In the genomic region with DNA sequence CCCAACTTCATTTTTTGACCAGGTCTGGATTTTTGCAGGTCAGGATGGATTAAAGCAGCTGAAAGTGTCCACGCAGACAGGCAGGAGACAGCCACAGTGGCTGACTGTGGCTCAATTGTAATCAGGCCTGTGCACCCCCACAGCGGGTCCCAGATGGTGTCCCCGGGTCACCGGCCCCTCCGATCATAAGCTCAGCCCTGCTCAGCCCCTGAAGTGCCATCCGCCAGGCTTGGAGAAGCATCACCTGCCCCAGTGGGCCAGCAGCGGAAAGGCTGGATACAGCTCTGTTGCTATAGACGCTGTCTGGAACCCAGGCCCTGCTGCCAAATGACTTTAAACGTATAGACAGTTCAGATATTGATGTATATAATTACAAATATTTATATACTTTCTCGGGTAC, we compare ENCODE assay signal across 16 cellular contexts.
"Had no signal": no experiment of that assay in that cellular context is flagged by ENCODE, and none has a peak within 500 bp of the region (broad histone marks: within the 10 kb centered on the region; RNA-seq: fewer than 3 reads in every experiment).

No MANE protein-coding gene starts in this region.

- H3K4me1 ChIP-seq: ascending aorta, esophagus muscularis mucosa had no signal

- H3K9me3 ChIP-seq: ascending aorta, esophagus muscularis mucosa, SK-N-SH had no signal

- H3K9me3 Mint-ChIP-seq: activated B cell treated with CpG ODN at 0.5 μM for 24 hours; activated T-helper 2 cell treated with anti-CD3 and anti-CD28 coated beads, Interferon-gamma antibody, Interleukin-2, Interleukin-4, amounts not matched to agents 10 μg/mL and 5 μg/mL and 100 μg/mL, durations not matched to agents 14 hours and 24 hours and 36 hours; memory B cell; natural killer cell; stimulated activated effector memory CD8-positive, alpha-beta T cell treated with anti-CD3 and anti-CD28 coated beads, Interleukin-12 subunit alpha, Interleukin-12 subunit beta, amount 100 ng/mL, for 72 hours had no signal

- H3K36me3 Mint-ChIP-seq: activated naive CD8-positive, alpha-beta T cell; natural killer cell; stimulated activated effector memory CD8-positive, alpha-beta T cell treated with anti-CD3 and anti-CD28 coated beads, Interleukin-12 subunit alpha, Interleukin-12 subunit beta, amount 100 ng/mL, for 72 hours had no signal

- H3K27me3 ChIP-seq: ascending aorta had no signal

- H3K27ac Mint-ChIP-seq: activated B cell treated with CpG ODN at 0.5 μM for 24 hours; activated naive CD8-positive, alpha-beta T cell; activated T-helper 2 cell treated with anti-CD3 and anti-CD28 coated beads, Interferon-gamma antibody, Interleukin-2, Interleukin-4, amounts not matched to agents 10 μg/mL and 5 μg/mL and 100 μg/mL, durations not matched to agents 14 hours and 24 hours and 36 hours; memory B cell; stimulated activated effector memory CD8-positive, alpha-beta T cell treated with anti-CD3 and anti-CD28 coated beads, Interleukin-12 subunit alpha, Interleukin-12 subunit beta, amount 100 ng/mL, for 72 hours; T-helper 17 cell had no signal

- H3K36me3 ChIP-seq: ascending aorta, esophagus muscularis mucosa had no signal

- H3K27me3 Mint-ChIP-seq: activated naive CD8-positive, alpha-beta T cell had no signal

- DNase-seq: activated B cell treated with CpG ODN at 0.5 μM for 24 hours; activated CD4-positive, alpha-beta T cell treated with anti-CD3 and anti-CD28 coated beads, Interleukin-2, amount 50 U/mL, for 1 hour; activated T-cell treated with anti-CD3 and anti-CD28 coated beads for 4 hours; natural killer cell; occipital lobe; SK-N-SH; T-helper 17 cell; trophoblast cell had no signal

- H3K27ac ChIP-seq: ascending aorta, esophagus muscularis mucosa had no signal

- ATAC-seq: left colon; stimulated activated effector memory CD8-positive, alpha-beta T cell treated with anti-CD3 and anti-CD28 coated beads, Interleukin-12 subunit alpha, Interleukin-12 subunit beta, amount 100 ng/mL, for 72 hours; T-helper 17 cell had no signal

- H3K4me3 Mint-ChIP-seq: activated B cell treated with CpG ODN at 0.5 μM for 24 hours; activated naive CD8-positive, alpha-beta T cell; memory B cell; stimulated activated effector memory CD8-positive, alpha-beta T cell treated with anti-CD3 and anti-CD28 coated beads, Interleukin-12 subunit alpha, Interleukin-12 subunit beta, amount 100 ng/mL, for 72 hours; T-helper 17 cell had no signal

- H3K4me1 Mint-ChIP-seq: activated B cell treated with CpG ODN at 0.5 μM for 24 hours had no signal

- H3K4me3 ChIP-seq: ascending aorta, esophagus muscularis mucosa, smooth muscle cell had no signal
